Comparison of ENCODE assay signal across 2 cellular contexts in genomic region chr13:110583178-110583865, GRCh38.
TF ChIP-seq lines count a peak whose summit lies in the region.

No MANE protein-coding gene starts in this region.

TF ChIP-seq in GM23338, 12 proteins besides CTCF, POLR2A, EP300 and RAD21:
- TF ChIP-seq STAT1 (IDR thresholded peaks at IDR 0.05; ENCODE audit: unreplicated experiment) (no peak), EZH2 (IDR thresholded peaks at IDR 0.05; ENCODE audit: low read depth, unreplicated experiment) (no peak), ZNF331 (CRISPR knock-in tag; IDR thresholded peaks at IDR 0.05; ENCODE audit: low read depth) (no peak), EZH2phosphoT487 (IDR thresholded peaks at IDR 0.05; ENCODE audit: unreplicated experiment) (no peak), JUNB (IDR thresholded peaks at IDR 0.05; ENCODE audit: unreplicated experiment) (no peak), CREB1 (CRISPR knock-in tag; IDR thresholded peaks at IDR 0.05; ENCODE audit: low read depth) (no peak), POLR2AphosphoS5 (IDR thresholded peaks at IDR 0.05; ENCODE audit: low read depth) (no peak), ETS1 (IDR thresholded peaks at IDR 0.05) (no peak), NANOG (IDR thresholded peaks at IDR 0.05; ENCODE audit: borderline replicate concordance) (no peak), REST (IDR thresholded peaks at IDR 0.05; ENCODE audit: unreplicated experiment) (no peak), ZNF114 (CRISPR knock-in tag; IDR thresholded peaks at IDR 0.05) (no peak)

TF ChIP-seq in K562, 482 proteins besides CTCF, POLR2A, EP300 and RAD21:
- TF ChIP-seq ARNT (IDR thresholded peaks at IDR 0.05) (no peak), CUX1 (CRISPR knock-in tag; IDR thresholded peaks at IDR 0.05) (no peak), NUFIP1 (IDR thresholded peaks at IDR 0.05; ENCODE audit: partially characterized antibody) (no peak), ZNF347 (CRISPR knock-in tag; IDR thresholded peaks at IDR 0.05; ENCODE audit: low read depth) (no peak), RHOXF2B (CRISPR knock-in tag; conservative IDR thresholded peaks at IDR 0.05) (no peak), ZNF609 (CRISPR knock-in tag; IDR thresholded peaks at IDR 0.05; ENCODE audit: borderline replicate concordance) (no peak), RBM17 (IDR thresholded peaks at IDR 0.05; ENCODE audit: borderline replicate concordance, low read depth, low read length) (no peak), ZNF311 (CRISPR knock-in tag; IDR thresholded peaks at IDR 0.05) (no peak), HLTF (IDR thresholded peaks at IDR 0.05) (no peak), CBX1 (IDR thresholded peaks at IDR 0.05; ENCODE audit: low read depth) (no peak), TAF15 (IDR thresholded peaks at IDR 0.05; ENCODE audit: low read depth, low read length) (no peak), ZNF764 (CRISPR knock-in tag; IDR thresholded peaks at IDR 0.05; ENCODE audit: low read depth) (no peak), NR1H2 (CRISPR knock-in tag; IDR thresholded peaks at IDR 0.05) (no peak)
